In genomic region chr7:116298576-116298975, GRCh38 we compare ENCODE assay signal across 29 cellular contexts.
"Had no signal": no experiment of that assay in that cellular context is flagged by ENCODE, and none has a peak within 500 bp of the region (broad histone marks: within the 10 kb centered on the region; RNA-seq: fewer than 3 reads in every experiment).

No MANE protein-coding gene starts in this region.

- H3K4me3 ChIP-seq: coronary artery, dorsolateral prefrontal cortex, esophagus muscularis mucosa, esophagus squamous epithelium, gastrocnemius medialis, gastroesophageal sphincter, heart left ventricle, heart right ventricle, hepatocyte had no signal

- H3K9me3 Mint-ChIP-seq: effector memory CD8-positive, alpha-beta T cell had no signal

- ATAC-seq: effector memory CD8-positive, alpha-beta T cell; esophagus mucosa; foreskin keratinocyte; gastrocnemius medialis; gastroesophageal sphincter; heart left ventricle; heart right ventricle had no signal

- FAIRE-seq: endometrium, endothelial cell of umbilical vein, frontal cortex had no signal

- H2AFZ ChIP-seq: hepatocyte had no signal

- H3K27ac ChIP-seq: coronary artery, dorsolateral prefrontal cortex, epithelial cell of prostate, esophagus muscularis mucosa, esophagus squamous epithelium, foreskin keratinocyte, gastrocnemius medialis, gastroesophageal sphincter, heart left ventricle, heart right ventricle, hepatocyte had no signal

- H3K4me1 ChIP-seq: esophagus muscularis mucosa, esophagus squamous epithelium, gastrocnemius medialis, gastroesophageal sphincter, heart left ventricle, heart right ventricle had no signal

- H3K9me3 ChIP-seq: esophagus muscularis mucosa, esophagus squamous epithelium, gastroesophageal sphincter had no signal

- H3K4me2 ChIP-seq: hepatocyte had no signal

- H3K27me3 Mint-ChIP-seq: dendritic cell treated with granulocyte-macrophage colony-stimulating factor and Interleukin-4, amounts not matched to agents 40 ng/mL and 50 ng/mL, for 4 days had no signal

- DNase-seq: cortex of kidney; dermis blood vessel endothelial cell; dorsolateral prefrontal cortex; effector CD4-positive, alpha-beta T cell; effector CD8-positive, alpha-beta T cell; effector memory CD4-positive, alpha-beta T cell; effector memory CD8-positive, alpha-beta T cell; endodermal cell; erythroblast; esophagus squamous epithelium; foreskin fibroblast; foreskin keratinocyte; foreskin melanocyte; gastrocnemius medialis; glutamatergic neuron; head of caudate nucleus; heart left ventricle; heart right ventricle; hippocampal formation had no signal

- H3K4me3 Mint-ChIP-seq: dendritic cell treated with granulocyte-macrophage colony-stimulating factor and Interleukin-4, amounts not matched to agents 40 ng/mL and 50 ng/mL, for 4 days; effector memory CD8-positive, alpha-beta T cell; endodermal cell had no signal

- H3K27me3 ChIP-seq: dorsolateral prefrontal cortex, esophagus muscularis mucosa, esophagus squamous epithelium, foreskin keratinocyte, gastrocnemius medialis, gastroesophageal sphincter, heart left ventricle, heart right ventricle, hepatocyte had no signal

- H3K36me3 ChIP-seq: esophagus muscularis mucosa, esophagus squamous epithelium, gastrocnemius medialis, gastroesophageal sphincter, heart left ventricle, heart right ventricle had no signal

- H3K4me1 Mint-ChIP-seq: endodermal cell had no signal

- H3K27ac Mint-ChIP-seq: dendritic cell treated with granulocyte-macrophage colony-stimulating factor and Interleukin-4, amounts not matched to agents 40 ng/mL and 50 ng/mL, for 4 days; effector memory CD8-positive, alpha-beta T cell; endodermal cell had no signal

- H3K79me2 ChIP-seq: hepatocyte had no signal
